ENCODE assay signal across 1 cellular context in genomic region chr1:201264072-201264471, GRCh38.
TF ChIP-seq lines count a peak whose summit lies in the region.

No MANE protein-coding gene starts in this region.

TF ChIP-seq in H1, 55 proteins besides CTCF, POLR2A, EP300 and RAD21:
- TF ChIP-seq KDM1A (IDR thresholded peaks at IDR 0.05; ENCODE audit: borderline replicate concordance, low read length) (no peak), TCF12 (IDR thresholded peaks at IDR 0.05; ENCODE audit: low read depth, low read length) (no peak), FOSL1 (IDR thresholded peaks at IDR 0.05; ENCODE audit: insufficient read depth, low read depth, low read length) (no peak), KDM4A (IDR thresholded peaks at IDR 0.05; ENCODE audit: low read depth, low read length, severe bottlenecking) (no peak), CHD1 (IDR thresholded peaks at IDR 0.05; ENCODE audit: low read depth, low read length) (no peak), RXRA (IDR thresholded peaks at IDR 0.05; ENCODE audit: insufficient read depth, low read depth, low read length) (no peak), ZNF274 (IDR thresholded peaks at IDR 0.05; ENCODE audit: borderline replicate concordance, extremely low read depth, low read length) (no peak), JUND (IDR thresholded peaks at IDR 0.05; ENCODE audit: low read length) (no peak), SP2 (IDR thresholded peaks at IDR 0.05; ENCODE audit: low read length) (no peak), ASH2L (IDR thresholded peaks at IDR 0.05; ENCODE audit: low read length) (no peak)
